21 cellular contexts compared by ENCODE assay signal in the genomic region with DNA sequence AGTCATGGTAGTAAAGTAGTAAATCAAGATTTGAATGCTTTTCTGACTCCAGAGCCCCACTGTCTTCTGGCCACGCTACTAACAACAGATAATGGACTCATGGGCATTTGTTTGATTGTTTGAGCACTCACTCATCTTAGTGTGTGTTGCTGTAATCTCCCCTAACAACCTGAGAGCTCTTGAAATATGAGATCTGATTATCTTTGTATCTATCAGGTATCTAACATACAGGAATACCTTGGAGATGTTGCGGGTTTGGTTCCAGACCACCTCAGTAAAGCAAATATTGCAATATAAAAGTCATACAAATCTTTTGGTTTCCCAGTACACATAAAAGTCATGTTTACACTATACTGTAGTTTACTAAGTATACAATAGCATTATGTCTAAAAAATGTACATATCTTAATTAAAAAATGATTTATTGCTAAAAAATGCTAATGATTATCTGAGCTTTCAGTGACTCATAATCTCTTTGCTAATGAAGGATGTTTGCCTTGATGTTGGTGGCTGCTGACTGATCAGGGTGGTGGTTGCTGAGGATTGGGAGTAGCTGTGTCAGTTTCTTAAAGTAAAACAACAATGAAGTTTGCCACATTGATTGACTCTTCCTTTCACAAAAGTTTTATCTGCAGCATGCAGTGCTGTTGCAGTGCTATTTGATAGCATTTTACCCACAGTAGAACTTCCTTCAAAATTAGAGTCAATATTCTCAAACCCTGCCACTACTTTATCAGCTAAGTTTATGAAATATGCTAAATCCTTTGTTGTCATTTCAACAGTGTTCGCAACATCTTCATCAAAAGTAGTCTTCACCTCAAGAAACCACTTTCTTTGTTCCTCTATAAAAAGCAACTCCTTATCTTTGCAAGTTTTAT.
A peak's percentile ranks its signal among the peaks of the same experiment; 100 is the strongest.
DNase-seq lines count a peak whose midpoint lies in the region; ATAC-seq and TF ChIP-seq lines count a peak whose summit lies in the region.
"Had no signal": no experiment of that assay in that cellular context is flagged by ENCODE, and none has a peak within 500 bp of the region (broad histone marks: within the 10 kb centered on the region; RNA-seq: fewer than 3 reads in every experiment).

No MANE protein-coding gene starts in this region.

- H3K27me3 Mint-ChIP-seq in HFFc6 (ENCODE audit: insufficient read depth): peaks cover 3% of the 10 kb centered on the region; the same call in 1 of the 2 replicates
- H3K27me3 Mint-ChIP-seq in activated T-helper 17 cell treated with anti-CD3 and anti-CD28 coated beads, Interleukin-2, amount 50 U/mL, for 72 hours: no peaks in the 10 kb centered on the region
- H3K27me3 Mint-ChIP-seq: activated naive CD4-positive, alpha-beta T cell treated with anti-CD3 and anti-CD28 coated beads, Interleukin-2, amount 10 ng/mL, durations not matched to agents 7 days and 5 days; T-cell had no signal

- ATAC-seq in esophagus mucosa (peak; percentile 35), HG02840 (IDR thresholded peaks at IDR 0.05; ENCODE audit: low FRiP score, unreplicated experiment) (no peak)
- ATAC-seq in activated T-helper 17 cell treated with anti-CD3 and anti-CD28 coated beads, Interleukin-2, amount 50 U/mL, for 72 hours (replicated peaks): no peak
- ATAC-seq: activated T-cell treated with anti-CD3 and anti-CD28 coated beads, Interleukin-2, amount 50 U/mL, for 4 hours; Panc1; stimulated activated effector memory CD8-positive, alpha-beta T cell treated with anti-CD3 and anti-CD28 coated beads, Interleukin-12 subunit alpha, Interleukin-12 subunit beta, amount 100 ng/mL, for 72 hours; T-cell had no signal

- H3K4me1 Mint-ChIP-seq in HFFc6 (ENCODE audit: low read depth): peaks cover 70% of the 10 kb centered on the region
- no peaks in the 10 kb centered on the region for H3K4me1 Mint-ChIP-seq in activated T-helper 17 cell treated with anti-CD3 and anti-CD28 coated beads, Interleukin-2, amount 50 U/mL, for 72 hours
- H3K4me1 Mint-ChIP-seq: stimulated activated effector memory CD8-positive, alpha-beta T cell treated with anti-CD3 and anti-CD28 coated beads, Interleukin-12 subunit alpha, Interleukin-12 subunit beta, amount 100 ng/mL, for 72 hours had no signal

- H3K27ac Mint-ChIP-seq in HFFc6: 0 out of 2 replicates have a peak overlapping the region, but pooled peaks have one; percentile 1
- H3K27ac Mint-ChIP-seq in activated T-helper 17 cell treated with anti-CD3 and anti-CD28 coated beads, Interleukin-2, amount 50 U/mL, for 72 hours: no peak overlapping the region
- H3K27ac Mint-ChIP-seq: activated naive CD4-positive, alpha-beta T cell treated with anti-CD3 and anti-CD28 coated beads, Interleukin-2, amount 10 ng/mL, durations not matched to agents 7 days and 5 days; neural progenitor cell; stimulated activated effector memory CD8-positive, alpha-beta T cell treated with anti-CD3 and anti-CD28 coated beads, Interleukin-12 subunit alpha, Interleukin-12 subunit beta, amount 100 ng/mL, for 72 hours; T-cell had no signal

- H3K4me3 Mint-ChIP-seq in HFFc6: no peak overlapping the region; the same call in 1 of the 2 replicates
- H3K4me3 Mint-ChIP-seq in activated T-helper 17 cell treated with anti-CD3 and anti-CD28 coated beads, Interleukin-2, amount 50 U/mL, for 72 hours: no peak overlapping the region
- H3K4me3 Mint-ChIP-seq: activated naive CD4-positive, alpha-beta T cell treated with anti-CD3 and anti-CD28 coated beads, Interleukin-2, amount 10 ng/mL, durations not matched to agents 7 days and 5 days; activated T-cell treated with anti-CD3 and anti-CD28 coated beads, Interleukin-2, amount 50 U/mL, for 4 hours; neural progenitor cell; stimulated activated effector memory CD8-positive, alpha-beta T cell treated with anti-CD3 and anti-CD28 coated beads, Interleukin-12 subunit alpha, Interleukin-12 subunit beta, amount 100 ng/mL, for 72 hours; T-cell had no signal

- no peaks in the 10 kb centered on the region for H3K9me3 Mint-ChIP-seq in HFFc6
- H3K9me3 Mint-ChIP-seq in activated T-helper 17 cell treated with anti-CD3 and anti-CD28 coated beads, Interleukin-2, amount 50 U/mL, for 72 hours: peaks cover 12% of the 10 kb centered on the region
- H3K9me3 Mint-ChIP-seq: activated naive CD4-positive, alpha-beta T cell treated with anti-CD3 and anti-CD28 coated beads, Interleukin-2, amount 10 ng/mL, durations not matched to agents 7 days and 5 days had no signal

- TF ChIP-seq CTCF in HFFc6 (IDR thresholded peaks at IDR 0.05): no peak

- DNase-seq in COLO668 (lab: John Stamatoyannopoulos, UW; ENCODE audit: unreplicated experiment) (peak; percentile 45), HFFc6 (no peak), NCI-H748 (lab: John Stamatoyannopoulos, UW; ENCODE audit: unreplicated experiment) (peak; percentile 89), GDM1 (lab: John Stamatoyannopoulos, UW) (no peak), GF-D8 (lab: John Stamatoyannopoulos, UW) (no peak)
- DNase-seq: activated CD4-positive, alpha-beta T cell treated with anti-CD3 and anti-CD28 coated beads for 1 hour; activated CD8-positive, alpha-beta memory T cell treated with anti-CD3 and anti-CD28 coated beads for 24 hours; activated naive CD4-positive, alpha-beta T cell treated with anti-CD3 and anti-CD28 coated beads, Interleukin-2, amount 10 ng/mL, durations not matched to agents 7 days and 5 days; activated T-cell treated with anti-CD3 and anti-CD28 coated beads, Interleukin-2, amount 50 U/mL, for 4 hours; C1 segment of cervical spinal cord; central memory CD4-positive, alpha-beta T cell; NCI-H2171 treated with DMSO at 0.1 percent for 48 hours; NCI-H82; posterior cingulate gyrus; T-cell had no signal

- peaks cover 24% of the 10 kb centered on the region for H3K36me3 Mint-ChIP-seq in HFFc6 (ENCODE audit: low read depth)
- no peaks in the 10 kb centered on the region for H3K36me3 Mint-ChIP-seq in activated T-helper 17 cell treated with anti-CD3 and anti-CD28 coated beads, Interleukin-2, amount 50 U/mL, for 72 hours (ENCODE audit: low read depth)
- H3K36me3 Mint-ChIP-seq: activated naive CD4-positive, alpha-beta T cell treated with anti-CD3 and anti-CD28 coated beads, Interleukin-2, amount 10 ng/mL, durations not matched to agents 7 days and 5 days; stimulated activated effector memory CD8-positive, alpha-beta T cell treated with anti-CD3 and anti-CD28 coated beads, Interleukin-12 subunit alpha, Interleukin-12 subunit beta, amount 100 ng/mL, for 72 hours; T-cell had no signal

Comparison
In these comparisons a context has a peak if more than half of its experiments do, and no peak if none do; other contexts are left out.
1. DNase-seq: peak in COLO668 (single experiment) and NCI-H748 (single experiment); none in HFFc6 (single experiment), GDM1 (single experiment) and GF-D8 (single experiment).